Comparison of ENCODE assay signal across 34 cellular contexts in genomic region chr2:73423913-73424312, GRCh38. TPM values are rescaled to one million over a fixed set of nuclear protein-coding genes. Genes with fewer than 3 reads are reported as not detected.
DNase-seq lines count a peak whose midpoint lies in the region; ATAC-seq, FAIRE-seq and TF ChIP-seq lines count a peak whose summit lies in the region.
"Had no signal": no experiment of that assay in that cellular context is flagged by ENCODE, and none has a peak within 500 bp of the region (broad histone marks: within the 10 kb centered on the region; RNA-seq: fewer than 3 reads in every experiment).

No MANE protein-coding gene starts in this region.

- H3K27ac ChIP-seq in HepG2 (ENCODE audit: extremely low read length, insufficient read depth, low read length) (no peak overlapping the region), right lobe of liver (no peak overlapping the region), A549 (no peak overlapping the region), K562 (ENCODE audit: extremely low read depth, low read depth, low read length) (no peak overlapping the region), trophoblast cell (ENCODE audit: low read depth, low read length) (no peak overlapping the region)
- H3K27ac ChIP-seq: 22Rv1; BLaER1; BLaER1 treated with 17β-estradiol and CSF1 and Interleukin-3, amounts not matched to agents 10 nM and 100 nM; C4-2B had no signal

- H4K20me1 ChIP-seq in HepG2 (ENCODE audit: insufficient read depth, low read length), result no peaks in the 10 kb centered on the region
- no peaks in the 10 kb centered on the region for H4K20me1 ChIP-seq in K562 (replicated peaks; ENCODE audit: control insufficient read depth, insufficient read depth, low read length)
- H4K20me1 ChIP-seq: BLaER1; BLaER1 treated with 17β-estradiol and CSF1 and Interleukin-3, amounts not matched to agents 10 nM and 100 nM had no signal

- no peak overlapping the region for H4K8ac ChIP-seq in trophoblast cell (ENCODE audit: low read depth, low read length)

- no peak overlapping the region for H4K12ac ChIP-seq in trophoblast cell (ENCODE audit: low read depth, low read length)

- H3K4me3 ChIP-seq in HepG2 (replicated peaks in 1 of 3; ENCODE audit: insufficient read depth in 1 of 3, low read depth in 2 of 3, low read length in 3 of 3), result no peak overlapping the region
- no peak overlapping the region for H3K4me3 ChIP-seq in right lobe of liver
- H3K4me3 ChIP-seq in A549, result no peak overlapping the region
- H3K4me3 ChIP-seq in K562, result no peak overlapping the region
- no peak overlapping the region for H3K4me3 ChIP-seq in trophoblast cell (ENCODE audit: low read depth, low read length)
- H3K4me3 ChIP-seq: BLaER1; BLaER1 treated with 17β-estradiol and CSF1 and Interleukin-3, amounts not matched to agents 10 nM and 100 nM had no signal

- TF ChIP-seq CTCF in HepG2 (CRISPR knock-in tag; IDR thresholded peaks at IDR 0.05) (no peak), right lobe of liver (IDR thresholded peaks at IDR 0.05) (no peak), A549 (IDR thresholded peaks at IDR 0.05) (no peak), K562 (IDR thresholded peaks at IDR 0.05 in 2 of 3, conservative IDR thresholded peaks at IDR 0.05 in 1 of 3; ENCODE audit: insufficient read depth in 2 of 3, low read depth in 1 of 3, low read length in 3 of 3) (no peak)

- BruUV-seq in HepG2 (replicated peaks; lab: Mats Ljungman, UMichigan), result no TSS peak
- BruUV-seq in K562 (replicated peaks; lab: Mats Ljungman, UMichigan), result no TSS peak

- no peak for TF ChIP-seq POLR2A in HepG2 (IDR thresholded peaks at IDR 0.05; ENCODE audit: insufficient read depth in 1 of 2, low read depth in 2 of 2, low read length in 2 of 2)
- TF ChIP-seq POLR2A in right lobe of liver (IDR thresholded peaks at IDR 0.05), result no peak
- TF ChIP-seq POLR2A in A549 (IDR thresholded peaks at IDR 0.05; ENCODE audit: low read length), result no peak
- TF ChIP-seq POLR2A in K562 (conservative IDR thresholded peaks at IDR 0.05), result no peak

- no peak overlapping the region for H2AK5ac ChIP-seq in trophoblast cell (ENCODE audit: low read length)

- ATAC-seq in HepG2, result no peak
- ATAC-seq in right lobe of liver, result no peak
- no peak for ATAC-seq in A549
- ATAC-seq in K562, result no peak
- ATAC-seq: CD8-positive, alpha-beta T cell had no signal

- TF ChIP-seq RAD21 in HepG2 (CRISPR knock-in tag; IDR thresholded peaks at IDR 0.05) (no peak), A549 (conservative IDR thresholded peaks at IDR 0.05 in 1 of 2, IDR thresholded peaks at IDR 0.05 in 1 of 2) (no peak), K562 (CRISPR knock-in tag; conservative IDR thresholded peaks at IDR 0.05 in 1 of 2, IDR thresholded peaks at IDR 0.05 in 1 of 2) (no peak)

- H3K9me1 ChIP-seq in K562 (ENCODE audit: control insufficient read depth, insufficient read depth, low read length), result no peaks in the 10 kb centered on the region

- H3K36me3 ChIP-seq in HepG2 (replicated peaks in 1 of 2; ENCODE audit: control insufficient read depth in 1 of 2, insufficient read depth in 2 of 2, low read length in 2 of 2), result peaks cover 8 to 23% of the 10 kb centered on the region in 2 experiments; a peak in 4 of 5 replicates
- H3K36me3 ChIP-seq in right lobe of liver, result no peaks in the 10 kb centered on the region
- H3K36me3 ChIP-seq in K562 (ENCODE audit: control insufficient read depth, insufficient read depth, low read length), result peaks cover 14% of the 10 kb centered on the region; the same call in 1 of the 3 replicates
- no peaks in the 10 kb centered on the region for H3K36me3 ChIP-seq in trophoblast cell (ENCODE audit: control insufficient read depth in 1 of 2, insufficient read depth in 2 of 2, low read length in 2 of 2)
- H3K36me3 ChIP-seq: BE2C had no signal

- no peaks in the 10 kb centered on the region for H3K79me2 ChIP-seq in HepG2 (ENCODE audit: insufficient read depth, low read length)
- no peaks in the 10 kb centered on the region for H3K79me2 ChIP-seq in K562 (ENCODE audit: control insufficient read depth, insufficient read depth, low read length)
- no peaks in the 10 kb centered on the region for H3K79me2 ChIP-seq in trophoblast cell (ENCODE audit: control insufficient read depth, insufficient read depth, low read length, poor library complexity)

- TF ChIP-seq EP300 in HepG2 (IDR thresholded peaks at IDR 0.05; ENCODE audit: low read depth in 2 of 2, low read length in 2 of 2) (no peak), HepG2 (CRISPR knock-in tag; IDR thresholded peaks at IDR 0.05; ENCODE audit: borderline replicate concordance) (no peak), A549 (IDR thresholded peaks at IDR 0.05) (no peak), K562 (IDR thresholded peaks at IDR 0.05; ENCODE audit: low read length) (no peak)

- no peak overlapping the region for H3K14ac ChIP-seq in trophoblast cell (ENCODE audit: low read length)

- in situ Hi-C loops in HepG2 (cut with HindIII; ENCODE audit: extremely low pct_ligation_motif_present, low pct_unique_long_range_greater_than_20kb), result no loop called here
- in situ Hi-C loops in K562 (cut with MboI), result no loop called here

- no peak overlapping the region for H3K23ac ChIP-seq in trophoblast cell (ENCODE audit: low read length)

- H3K18ac ChIP-seq in trophoblast cell (ENCODE audit: low read length), result no peak overlapping the region

- H3K4me2 ChIP-seq in HepG2 (ENCODE audit: low read depth, low read length) (no peak overlapping the region), A549 (no peak overlapping the region), K562 (ENCODE audit: insufficient read depth, low read length) (no peak overlapping the region), trophoblast cell (ENCODE audit: low read length) (no peak overlapping the region)
- H3K4me2 ChIP-seq: BLaER1; BLaER1 treated with 17β-estradiol and CSF1 and Interleukin-3, amounts not matched to agents 10 nM and 100 nM had no signal

- H3K27me3 ChIP-seq in HepG2 (ENCODE audit: control insufficient read depth in 1 of 2, insufficient read depth in 2 of 2, low read length in 2 of 2) (no peaks in the 10 kb centered on the region), right lobe of liver (no peaks in the 10 kb centered on the region), K562 (ENCODE audit: control insufficient read depth in 2 of 2, insufficient read depth in 2 of 2, low read length in 2 of 2) (no peaks in the 10 kb centered on the region), trophoblast cell (ENCODE audit: insufficient read depth, low read length) (no peaks in the 10 kb centered on the region)
- H3K27me3 ChIP-seq: BE2C; BLaER1; BLaER1 treated with 17β-estradiol and CSF1 and Interleukin-3, amounts not matched to agents 10 nM and 100 nM had no signal

- H2BK5ac ChIP-seq in trophoblast cell (ENCODE audit: low read depth, low read length, poor library complexity), result no peak overlapping the region

- H2BK120ac ChIP-seq in trophoblast cell (ENCODE audit: insufficient read depth, low read length, poor library complexity), result no peak overlapping the region

- 97% methylated on average over 3 of the region's 3 CpGs for WGBS in HepG2 (ENCODE audit: low lambda C conversion rate)
- 89% methylated on average over 3 of the region's 3 CpGs for WGBS in right lobe of liver (ENCODE audit: insufficient coverage, low coverage, low lambda C conversion rate, missing lambda C conversion rate)
- 93% methylated on average over 3 of the region's 3 CpGs for WGBS in A549 (ENCODE audit: missing lambda C conversion rate)
- WGBS in K562 (ENCODE audit: insufficient coverage, low coverage, missing lambda C conversion rate), result 88% methylated on average over 3 of the region's 3 CpGs
- no CpG with 5 or more reads among the region's 3 CpGs for WGBS in trophoblast cell (ENCODE audit: extremely low coverage, insufficient coverage, insufficient read length)

- CTCF ChIA-PET in HepG2 (lab: Yijun Ruan, JAX; ENCODE audit: low intra/inter-chr PET ratio, low total read pairs) (no interaction called here), A549 (lab: Yijun Ruan, JAX) (no interaction called here), K562 (lab: Yijun Ruan, JAX; ENCODE audit: low intra/inter-chr PET ratio) (no interaction called here)

- H3K9ac ChIP-seq in HepG2 (ENCODE audit: insufficient read depth, low read depth, low read length) (no peak overlapping the region), K562 (ENCODE audit: insufficient read depth in 1 of 2, low read depth in 2 of 2, low read length in 2 of 2) (no peak overlapping the region), trophoblast cell (ENCODE audit: low read length) (peak overlapping the region; percentile 47)
- H3K9ac ChIP-seq: BLaER1; BLaER1 treated with 17β-estradiol and CSF1 and Interleukin-3, amounts not matched to agents 10 nM and 100 nM had no signal

- no peak for FAIRE-seq in HepG2 (lab: Jason Lieb, UNC)
- FAIRE-seq in A549 (lab: Jason Lieb, UNC), result no peak
- FAIRE-seq in K562 (lab: Jason Lieb, UNC), result no peak
- FAIRE-seq: A204.1, D721Med had no signal

- DNase-seq in HepG2 (ENCODE audit: low spot score) (no peak), right lobe of liver (no peak), A549 (ENCODE audit: low read depth in 1 of 2, low spot score in 1 of 2) (no peak), K562 (ENCODE audit: extremely low read depth in 1 of 4, low spot score in 3 of 4) (no peak), trophoblast cell (no peak), HCEC 1CT (no peak), globus pallidus (ENCODE audit: low spot score) (no peak), NCI-H2227 (lab: John Stamatoyannopoulos, UW; ENCODE audit: unreplicated experiment) (no peak)
- DNase-seq: 8988T; ACHN; AML-193; BE2C; C1 segment of cervical spinal cord; Caco-2; Calu3; CD4-positive, alpha-beta memory T cell; CD4-positive, alpha-beta T cell; CD4-positive, CD25-positive, alpha-beta regulatory T cell; CD8-positive, alpha-beta memory T cell; CD8-positive, alpha-beta T cell; COR-L47; DMS 273 treated with DMSO at 0.1 percent for 48 hours; DMS153; DMS53; DMS79; DMS79 treated with DMSO at 0.1 percent for 48 hours; DND-41; EL had no signal

- H3K9me3 ChIP-seq in HepG2 (ENCODE audit: low read length) (no peaks in the 10 kb centered on the region), right lobe of liver (no peaks in the 10 kb centered on the region), A549 (no peaks in the 10 kb centered on the region), K562 (replicated peaks; ENCODE audit: control insufficient read depth, insufficient read depth, low read depth, low read length) (no peaks in the 10 kb centered on the region), trophoblast cell (ENCODE audit: insufficient read depth, low read depth, low read length) (no peaks in the 10 kb centered on the region)
- H3K9me3 ChIP-seq: BE2C; BLaER1; BLaER1 treated with 17β-estradiol and CSF1 and Interleukin-3, amounts not matched to agents 10 nM and 100 nM; Caco-2 had no signal

- intact Hi-C loops in HepG2 (cut with micrococcal nuclease; ENCODE audit: unreplicated experiment) (no loop called here), right lobe of liver (cut with DNase I) (no loop called here), K562 (cut with micrococcal nuclease) (no loop called here)

- H3K79me1 ChIP-seq in trophoblast cell (ENCODE audit: low read length), result no peaks in the 10 kb centered on the region

- no peak overlapping the region for H3K4ac ChIP-seq in trophoblast cell (ENCODE audit: low read depth, low read length)

- POLR2A ChIA-PET in HepG2 (lab: Yijun Ruan, JAX) (no interaction called here), A549 (lab: Yijun Ruan, JAX) (no interaction called here), K562 (lab: Yijun Ruan, JAX) (interaction anchor here (1.2 to 1.3 kb wide), 2 partner anchors 13 to 14 kb away, joined by 3 read pairs; no protein-coding TSS in a partner anchor)

- H3K4me1 ChIP-seq in HepG2 (ENCODE audit: insufficient read depth, low read length), result no peaks in the 10 kb centered on the region
- H3K4me1 ChIP-seq in right lobe of liver, result no peaks in the 10 kb centered on the region
- H3K4me1 ChIP-seq in A549, result no peaks in the 10 kb centered on the region
- no peaks in the 10 kb centered on the region for H3K4me1 ChIP-seq in K562 (replicated peaks in 1 of 2; ENCODE audit: control insufficient read depth in 2 of 2, insufficient read depth in 2 of 2, low read length in 2 of 2)
- no peaks in the 10 kb centered on the region for H3K4me1 ChIP-seq in trophoblast cell (ENCODE audit: control insufficient read depth in 1 of 2, insufficient read depth in 2 of 2, low read length in 2 of 2)
- H3K4me1 ChIP-seq: BE2C; BLaER1; BLaER1 treated with 17β-estradiol and CSF1 and Interleukin-3, amounts not matched to agents 10 nM and 100 nM; Caco-2 had no signal

- H2BK12ac ChIP-seq in trophoblast cell (ENCODE audit: low read length), result no peak overlapping the region

- H2AFZ ChIP-seq in HepG2 (ENCODE audit: low read length), result no peak overlapping the region
- no peak overlapping the region for H2AFZ ChIP-seq in K562 (ENCODE audit: low read depth, low read length)
- H2AFZ ChIP-seq in trophoblast cell (ENCODE audit: insufficient read depth, low read length, poor library complexity), result no peak overlapping the region

- H4K91ac ChIP-seq in trophoblast cell (ENCODE audit: low read depth, low read length), result no peak overlapping the region

RNA-seq across cellular contexts. Expression of gene ALMS1, which starts 38.3 kb away (rescaled TPM):
- total RNA-seq in HepG2 (2016; rRNA removed; fragmentation: Illumina TruSeq; extraction: Trizol), result 21.2 and 28.8 TPM in 2 replicates
- 5.0 and 6.5 TPM in 2 replicates for total RNA-seq in HepG2 (2016; cell fraction: cytosol; rRNA removed; fragmentation: Illumina TruSeq; extraction: Trizol; ENCODE audit: low read depth)
- total RNA-seq in HepG2 (2016; cell fraction: insoluble cytoplasmic fraction; rRNA removed; fragmentation: Illumina TruSeq; extraction: Trizol), result 20.9 and 30.9 TPM in 2 replicates
- total RNA-seq in HepG2 (2016; cell fraction: membrane; rRNA removed; fragmentation: Illumina TruSeq; extraction: Trizol), result 10.1 and 12.8 TPM in 2 replicates
- total RNA-seq in HepG2 (2016; cell fraction: nucleus; rRNA removed; fragmentation: Illumina TruSeq; extraction: Trizol), result 31.3 and 34.3 TPM in 2 replicates
- polyA plus RNA-seq in HepG2 (2011; rRNA removed), result 12.9 and 13.2 TPM in 2 replicates
- 10.0 and 28.2 TPM in 2 replicates for polyA plus RNA-seq in HepG2 (2011; cell fraction: cytosol; rRNA removed)
- polyA plus RNA-seq in HepG2 (2011; cell fraction: nucleus; rRNA removed), result 8.8 and 9.1 TPM in 2 replicates
- polyA plus RNA-seq in HepG2 (2012), result 7.7 and 8.8 TPM in 2 replicates
- polyA plus RNA-seq in HepG2 (2016; cell fraction: cytosol; fragmentation: Illumina TruSeq; extraction: Trizol; ENCODE audit: low read depth), result 1.5 and 2.1 TPM in 2 replicates
- polyA plus RNA-seq in HepG2 (2016; cell fraction: insoluble cytoplasmic fraction; fragmentation: Illumina TruSeq; extraction: Trizol; ENCODE audit: low read depth), result 20.0 and 21.7 TPM in 2 replicates
- 2.8 and 3.2 TPM in 2 replicates for polyA plus RNA-seq in HepG2 (2016; cell fraction: membrane; fragmentation: Illumina TruSeq; extraction: Trizol; ENCODE audit: low read depth)
- polyA plus RNA-seq in HepG2 (2016; cell fraction: nucleus; fragmentation: Illumina TruSeq; extraction: Trizol; ENCODE audit: insufficient read depth, low read depth), result 13.2 and 16.7 TPM in 2 replicates
- polyA minus RNA-seq in HepG2 (2011; rRNA and poly(A)+ RNA removed; ENCODE audit: low replicate concordance), result 19.9 and 40.3 TPM in 2 replicates
- 15.1 and 17.3 TPM in 2 replicates for polyA minus RNA-seq in HepG2 (2011; cell fraction: cytosol; rRNA and poly(A)+ RNA removed)
- 76.7 and 95.1 TPM in 2 replicates for polyA minus RNA-seq in HepG2 (2011; cell fraction: nucleus; rRNA and poly(A)+ RNA removed)
- total RNA-seq in right lobe of liver, result 1 to 10 TPM; 5.0 to 9.3 (median 6.0) TPM
- 12.2 and 13.5 TPM in 2 replicates for polyA plus RNA-seq in A549 (2011; rRNA removed)
- polyA plus RNA-seq in A549 (2012; cell fraction: cytosol; rRNA removed), result 4.2 and 5.4 TPM in 2 replicates
- polyA plus RNA-seq in A549 (2012; cell fraction: nucleus; rRNA removed), result 8.7 and 9.0 TPM in 2 replicates
- 5.2 to 6.0 TPM (median 5.4 TPM) in 3 replicates for polyA plus RNA-seq in A549 (2017; fragmentation: RNase III; extraction: RNeasy Plus Mini Kit Qiagen cat#74134 plus additional on column Dnase treatment)
- 31.6 and 33.1 TPM in 2 replicates for polyA minus RNA-seq in A549 (2011; rRNA and poly(A)+ RNA removed)
- total RNA-seq in K562 (2011; cell fraction: chromatin; rRNA removed; ENCODE audit: low replicate concordance), result 12.2 and 32.5 TPM in 2 replicates
- total RNA-seq in K562 (2011; cell fraction: nucleolus; rRNA removed), result 7.8 and 11.6 TPM in 2 replicates
- 12.4 and 12.6 TPM in 2 replicates for total RNA-seq in K562 (2011; cell fraction: nucleoplasm; rRNA removed)
- 16.5 and 17.7 TPM in 2 replicates for total RNA-seq in K562 (2014; rRNA removed)
- total RNA-seq in K562 (2014; rRNA removed; fragmentation: Illumina TruSeq; extraction: Trizol), result 17.2 and 17.7 TPM in 2 replicates
- total RNA-seq in K562 (2015; rRNA removed; fragmentation: Illumina TruSeq; extraction: Trizol), result 26.3 and 29.2 TPM in 2 replicates
- 12.5 and 15.7 TPM in 2 replicates for total RNA-seq in K562 (2021)
- 8.3 and 13.8 TPM in 2 replicates for polyA plus RNA-seq in K562 (2011; rRNA removed)
- polyA plus RNA-seq in K562 (2011; cell fraction: cytosol; rRNA removed), result 4.0 and 7.1 TPM in 2 replicates
- polyA plus RNA-seq in K562 (2011; cell fraction: nucleus; rRNA removed), result 8.1 and 13.6 TPM in 2 replicates
- polyA plus RNA-seq in K562 (2012), result 7.3 and 7.4 TPM in 2 replicates
- 11.7 and 13.6 TPM in 2 replicates for polyA plus RNA-seq in K562 (2014; fragmentation: Illumina TruSeq; extraction: Trizol)
- polyA plus RNA-seq in K562 (2014; fragmentation: Nextera tagmentation; extraction: Ambion mirVana), result 1 to 10 TPM; 1.4 to 2.2 TPM
- polyA plus RNA-seq in K562 (2014; rRNA removed), result 9.6 and 9.7 TPM in 2 replicates
- 26.2 and 37.6 TPM in 2 replicates for polyA minus RNA-seq in K562 (2011; rRNA and poly(A)+ RNA removed)
- polyA minus RNA-seq in K562 (2011; cell fraction: cytosol; rRNA and poly(A)+ RNA removed), result 9.4 and 18.3 TPM in 2 replicates
- polyA minus RNA-seq in K562 (2011; cell fraction: nucleus; rRNA and poly(A)+ RNA removed), result 23.9 and 30.6 TPM in 2 replicates
- polyA plus RNA-seq in trophoblast cell (2013), result 4.3 and 5.2 TPM in 2 replicates

Comparison
In these comparisons a context has a peak if more than half of its experiments do, and no peak if none do; other contexts are left out.
1. Of the 241 proteins assayed by ChIP-seq in both HepG2 and K562: peak only in HepG2: MAFF and MAFK; only in K562: none; in both: none; in neither: 239.